ENCODE assay signal across 1 cellular context in the genomic region with DNA sequence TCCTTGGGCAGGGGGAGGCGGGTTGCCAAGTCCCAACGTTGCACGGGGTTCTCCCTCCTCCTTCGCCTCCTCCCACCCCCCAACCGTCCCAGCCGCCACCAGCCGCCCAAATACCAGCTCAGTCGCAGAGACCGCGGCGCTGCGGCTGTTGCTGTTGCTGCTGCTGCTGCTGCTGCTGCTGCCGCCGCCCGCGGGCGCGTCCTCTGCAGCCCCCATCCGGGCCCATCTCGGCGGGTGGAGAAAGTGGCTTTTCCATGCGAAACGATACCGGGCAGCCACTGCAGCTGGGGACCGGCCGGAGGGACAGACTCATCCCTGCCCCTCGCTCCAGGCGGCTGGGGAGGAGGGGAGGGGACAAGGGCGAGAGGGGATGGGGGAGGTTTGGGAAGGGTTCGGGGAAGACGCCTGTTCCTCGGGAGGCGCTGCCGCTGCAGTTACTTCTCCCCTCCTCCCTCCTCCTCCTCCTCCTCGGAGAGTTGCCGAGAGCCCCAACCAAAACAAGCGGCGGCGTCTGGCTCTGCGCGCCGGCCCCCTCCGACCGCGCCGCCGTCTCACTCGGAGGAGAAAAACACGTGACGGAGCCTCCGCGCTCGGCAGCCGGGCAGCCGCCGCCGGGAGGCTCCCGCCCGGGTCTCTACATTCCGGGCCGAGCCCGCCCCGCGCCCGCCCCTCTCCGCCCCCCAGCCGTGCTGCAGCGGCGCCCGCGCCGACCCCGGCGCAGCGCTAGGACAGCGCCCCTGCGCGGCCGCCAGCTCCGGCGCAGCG.
TF ChIP-seq lines count a peak whose summit lies in the region.

A gene with protein sequence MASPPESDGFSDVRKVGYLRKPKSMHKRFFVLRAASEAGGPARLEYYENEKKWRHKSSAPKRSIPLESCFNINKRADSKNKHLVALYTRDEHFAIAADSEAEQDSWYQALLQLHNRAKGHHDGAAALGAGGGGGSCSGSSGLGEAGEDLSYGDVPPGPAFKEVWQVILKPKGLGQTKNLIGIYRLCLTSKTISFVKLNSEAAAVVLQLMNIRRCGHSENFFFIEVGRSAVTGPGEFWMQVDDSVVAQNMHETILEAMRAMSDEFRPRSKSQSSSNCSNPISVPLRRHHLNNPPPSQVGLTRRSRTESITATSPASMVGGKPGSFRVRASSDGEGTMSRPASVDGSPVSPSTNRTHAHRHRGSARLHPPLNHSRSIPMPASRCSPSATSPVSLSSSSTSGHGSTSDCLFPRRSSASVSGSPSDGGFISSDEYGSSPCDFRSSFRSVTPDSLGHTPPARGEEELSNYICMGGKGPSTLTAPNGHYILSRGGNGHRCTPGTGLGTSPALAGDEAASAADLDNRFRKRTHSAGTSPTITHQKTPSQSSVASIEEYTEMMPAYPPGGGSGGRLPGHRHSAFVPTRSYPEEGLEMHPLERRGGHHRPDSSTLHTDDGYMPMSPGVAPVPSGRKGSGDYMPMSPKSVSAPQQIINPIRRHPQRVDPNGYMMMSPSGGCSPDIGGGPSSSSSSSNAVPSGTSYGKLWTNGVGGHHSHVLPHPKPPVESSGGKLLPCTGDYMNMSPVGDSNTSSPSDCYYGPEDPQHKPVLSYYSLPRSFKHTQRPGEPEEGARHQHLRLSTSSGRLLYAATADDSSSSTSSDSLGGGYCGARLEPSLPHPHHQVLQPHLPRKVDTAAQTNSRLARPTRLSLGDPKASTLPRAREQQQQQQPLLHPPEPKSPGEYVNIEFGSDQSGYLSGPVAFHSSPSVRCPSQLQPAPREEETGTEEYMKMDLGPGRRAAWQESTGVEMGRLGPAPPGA (N-terminal part only) (minus strand): TSS at position 610 of the 765 bp plus-strand sequence. CDS start 1,082 bp downstream, outside the sequence.

TF ChIP-seq in HepG2, 621 proteins besides CTCF, POLR2A, EP300 and RAD21 (continued from another document and continues in another):
- TF ChIP-seq, protein P1, sequence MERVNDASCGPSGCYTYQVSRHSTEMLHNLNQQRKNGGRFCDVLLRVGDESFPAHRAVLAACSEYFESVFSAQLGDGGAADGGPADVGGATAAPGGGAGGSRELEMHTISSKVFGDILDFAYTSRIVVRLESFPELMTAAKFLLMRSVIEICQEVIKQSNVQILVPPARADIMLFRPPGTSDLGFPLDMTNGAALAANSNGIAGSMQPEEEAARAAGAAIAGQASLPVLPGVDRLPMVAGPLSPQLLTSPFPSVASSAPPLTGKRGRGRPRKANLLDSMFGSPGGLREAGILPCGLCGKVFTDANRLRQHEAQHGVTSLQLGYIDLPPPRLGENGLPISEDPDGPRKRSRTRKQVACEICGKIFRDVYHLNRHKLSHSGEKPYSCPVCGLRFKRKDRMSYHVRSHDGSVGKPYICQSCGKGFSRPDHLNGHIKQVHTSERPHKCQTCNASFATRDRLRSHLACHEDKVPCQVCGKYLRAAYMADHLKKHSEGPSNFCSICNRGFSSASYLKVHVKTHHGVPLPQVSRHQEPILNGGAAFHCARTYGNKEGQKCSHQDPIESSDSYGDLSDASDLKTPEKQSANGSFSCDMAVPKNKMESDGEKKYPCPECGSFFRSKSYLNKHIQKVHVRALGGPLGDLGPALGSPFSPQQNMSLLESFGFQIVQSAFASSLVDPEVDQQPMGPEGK (CRISPR knock-in tag; IDR thresholded peaks at IDR 0.05) = no peak
- TF ChIP-seq, protein P2, sequence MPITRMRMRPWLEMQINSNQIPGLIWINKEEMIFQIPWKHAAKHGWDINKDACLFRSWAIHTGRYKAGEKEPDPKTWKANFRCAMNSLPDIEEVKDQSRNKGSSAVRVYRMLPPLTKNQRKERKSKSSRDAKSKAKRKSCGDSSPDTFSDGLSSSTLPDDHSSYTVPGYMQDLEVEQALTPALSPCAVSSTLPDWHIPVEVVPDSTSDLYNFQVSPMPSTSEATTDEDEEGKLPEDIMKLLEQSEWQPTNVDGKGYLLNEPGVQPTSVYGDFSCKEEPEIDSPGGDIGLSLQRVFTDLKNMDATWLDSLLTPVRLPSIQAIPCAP (CRISPR knock-in tag; IDR thresholded peaks at IDR 0.05; ENCODE audit: low read depth) = 0 out of 2 replicates have a peak, but pooled peaks have one; percentile 48
- TF ChIP-seq ZNF136 (CRISPR knock-in tag; IDR thresholded peaks at IDR 0.05; ENCODE audit: low read depth) (no peak), RXRB (CRISPR knock-in tag; IDR thresholded peaks at IDR 0.05; ENCODE audit: borderline replicate concordance) (0 out of 2 replicates have a peak, but pooled peaks have one; percentile 18), SMARCE1 (IDR thresholded peaks at IDR 0.05; ENCODE audit: borderline replicate concordance) (no peak), NFKB2 (CRISPR knock-in tag; IDR thresholded peaks at IDR 0.05; ENCODE audit: borderline replicate concordance) (peak; percentile 88), NR2F1 (CRISPR knock-in tag; IDR thresholded peaks at IDR 0.05) (no peak), MLLT10 (CRISPR knock-in tag; IDR thresholded peaks at IDR 0.05) (no peak), RBAK (CRISPR knock-in tag; IDR thresholded peaks at IDR 0.05) (no peak), GATAD1 (CRISPR knock-in tag; IDR thresholded peaks at IDR 0.05) (peak; percentile 39; the same call in 1 of the 2 replicates), MEIS1 (CRISPR knock-in tag; IDR thresholded peaks at IDR 0.05; ENCODE audit: borderline replicate concordance) (peak; percentile 27; the same call in 1 of the 2 replicates), ARNTL (CRISPR knock-in tag; IDR thresholded peaks at IDR 0.05) (peak; percentile 49; the same call in 1 of the 2 replicates), HOXA5 (CRISPR knock-in tag; IDR thresholded peaks at IDR 0.05) (0 out of 2 replicates have a peak, but pooled peaks have one; percentile 13), ZNF263 (CRISPR knock-in tag; IDR thresholded peaks at IDR 0.05) (peak; percentile 72; the same call in 1 of the 2 replicates), ZNF510 (CRISPR knock-in tag; IDR thresholded peaks at IDR 0.05; ENCODE audit: low read depth) (no peak), ZNF383 (CRISPR knock-in tag; IDR thresholded peaks at IDR 0.05; ENCODE audit: borderline replicate concordance) (no peak), ATF7 (IDR thresholded peaks at IDR 0.05) (no peak), ATF7 (CRISPR knock-in tag; IDR thresholded peaks at IDR 0.05) (no peak), ZNF737 (CRISPR knock-in tag; IDR thresholded peaks at IDR 0.05; ENCODE audit: borderline replicate concordance) (no peak), HDAC2 (CRISPR knock-in tag; IDR thresholded peaks at IDR 0.05) (no peak; the same call in 1 of the 2 replicates), MEIS2 (CRISPR knock-in tag; IDR thresholded peaks at IDR 0.05) (peak; percentile 65), SIN3A (IDR thresholded peaks at IDR 0.05; ENCODE audit: borderline replicate concordance, low read depth, low read length) (peak; percentile 39; the same call in 1 of the 2 replicates), MED13 (CRISPR knock-in tag; IDR thresholded peaks at IDR 0.05) (no peak)
- TF ChIP-seq, protein P3, sequence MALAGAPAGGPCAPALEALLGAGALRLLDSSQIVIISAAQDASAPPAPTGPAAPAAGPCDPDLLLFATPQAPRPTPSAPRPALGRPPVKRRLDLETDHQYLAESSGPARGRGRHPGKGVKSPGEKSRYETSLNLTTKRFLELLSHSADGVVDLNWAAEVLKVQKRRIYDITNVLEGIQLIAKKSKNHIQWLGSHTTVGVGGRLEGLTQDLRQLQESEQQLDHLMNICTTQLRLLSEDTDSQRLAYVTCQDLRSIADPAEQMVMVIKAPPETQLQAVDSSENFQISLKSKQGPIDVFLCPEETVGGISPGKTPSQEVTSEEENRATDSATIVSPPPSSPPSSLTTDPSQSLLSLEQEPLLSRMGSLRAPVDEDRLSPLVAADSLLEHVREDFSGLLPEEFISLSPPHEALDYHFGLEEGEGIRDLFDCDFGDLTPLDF (CRISPR knock-in tag; IDR thresholded peaks at IDR 0.05) = no peak
- TF ChIP-seq, protein P4, sequence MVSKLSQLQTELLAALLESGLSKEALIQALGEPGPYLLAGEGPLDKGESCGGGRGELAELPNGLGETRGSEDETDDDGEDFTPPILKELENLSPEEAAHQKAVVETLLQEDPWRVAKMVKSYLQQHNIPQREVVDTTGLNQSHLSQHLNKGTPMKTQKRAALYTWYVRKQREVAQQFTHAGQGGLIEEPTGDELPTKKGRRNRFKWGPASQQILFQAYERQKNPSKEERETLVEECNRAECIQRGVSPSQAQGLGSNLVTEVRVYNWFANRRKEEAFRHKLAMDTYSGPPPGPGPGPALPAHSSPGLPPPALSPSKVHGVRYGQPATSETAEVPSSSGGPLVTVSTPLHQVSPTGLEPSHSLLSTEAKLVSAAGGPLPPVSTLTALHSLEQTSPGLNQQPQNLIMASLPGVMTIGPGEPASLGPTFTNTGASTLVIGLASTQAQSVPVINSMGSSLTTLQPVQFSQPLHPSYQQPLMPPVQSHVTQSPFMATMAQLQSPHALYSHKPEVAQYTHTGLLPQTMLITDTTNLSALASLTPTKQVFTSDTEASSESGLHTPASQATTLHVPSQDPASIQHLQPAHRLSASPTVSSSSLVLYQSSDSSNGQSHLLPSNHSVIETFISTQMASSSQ (IDR thresholded peaks at IDR 0.05; ENCODE audit: low read depth) = no peak
- TF ChIP-seq, protein P4 (CRISPR knock-in tag; IDR thresholded peaks at IDR 0.05; ENCODE audit: borderline replicate concordance) = no peak
- TF ChIP-seq, protein P5, sequence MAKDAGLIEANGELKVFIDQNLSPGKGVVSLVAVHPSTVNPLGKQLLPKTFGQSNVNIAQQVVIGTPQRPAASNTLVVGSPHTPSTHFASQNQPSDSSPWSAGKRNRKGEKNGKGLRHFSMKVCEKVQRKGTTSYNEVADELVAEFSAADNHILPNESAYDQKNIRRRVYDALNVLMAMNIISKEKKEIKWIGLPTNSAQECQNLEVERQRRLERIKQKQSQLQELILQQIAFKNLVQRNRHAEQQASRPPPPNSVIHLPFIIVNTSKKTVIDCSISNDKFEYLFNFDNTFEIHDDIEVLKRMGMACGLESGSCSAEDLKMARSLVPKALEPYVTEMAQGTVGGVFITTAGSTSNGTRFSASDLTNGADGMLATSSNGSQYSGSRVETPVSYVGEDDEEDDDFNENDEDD (CRISPR knock-in tag; IDR thresholded peaks at IDR 0.05; ENCODE audit: borderline replicate concordance) = peak; percentile 82; the same call in 1 of the 2 replicates
- TF ChIP-seq, protein P6, sequence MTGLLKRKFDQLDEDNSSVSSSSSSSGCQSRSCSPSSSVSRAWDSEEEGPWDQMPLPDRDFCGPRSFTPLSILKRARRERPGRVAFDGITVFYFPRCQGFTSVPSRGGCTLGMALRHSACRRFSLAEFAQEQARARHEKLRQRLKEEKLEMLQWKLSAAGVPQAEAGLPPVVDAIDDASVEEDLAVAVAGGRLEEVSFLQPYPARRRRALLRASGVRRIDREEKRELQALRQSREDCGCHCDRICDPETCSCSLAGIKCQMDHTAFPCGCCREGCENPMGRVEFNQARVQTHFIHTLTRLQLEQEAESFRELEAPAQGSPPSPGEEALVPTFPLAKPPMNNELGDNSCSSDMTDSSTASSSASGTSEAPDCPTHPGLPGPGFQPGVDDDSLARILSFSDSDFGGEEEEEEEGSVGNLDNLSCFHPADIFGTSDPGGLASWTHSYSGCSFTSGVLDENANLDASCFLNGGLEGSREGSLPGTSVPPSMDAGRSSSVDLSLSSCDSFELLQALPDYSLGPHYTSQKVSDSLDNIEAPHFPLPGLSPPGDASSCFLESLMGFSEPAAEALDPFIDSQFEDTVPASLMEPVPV (CRISPR knock-in tag; IDR thresholded peaks at IDR 0.05) = 0 out of 2 replicates have a peak, but pooled peaks have one; percentile 17
- TF ChIP-seq, protein P7, sequence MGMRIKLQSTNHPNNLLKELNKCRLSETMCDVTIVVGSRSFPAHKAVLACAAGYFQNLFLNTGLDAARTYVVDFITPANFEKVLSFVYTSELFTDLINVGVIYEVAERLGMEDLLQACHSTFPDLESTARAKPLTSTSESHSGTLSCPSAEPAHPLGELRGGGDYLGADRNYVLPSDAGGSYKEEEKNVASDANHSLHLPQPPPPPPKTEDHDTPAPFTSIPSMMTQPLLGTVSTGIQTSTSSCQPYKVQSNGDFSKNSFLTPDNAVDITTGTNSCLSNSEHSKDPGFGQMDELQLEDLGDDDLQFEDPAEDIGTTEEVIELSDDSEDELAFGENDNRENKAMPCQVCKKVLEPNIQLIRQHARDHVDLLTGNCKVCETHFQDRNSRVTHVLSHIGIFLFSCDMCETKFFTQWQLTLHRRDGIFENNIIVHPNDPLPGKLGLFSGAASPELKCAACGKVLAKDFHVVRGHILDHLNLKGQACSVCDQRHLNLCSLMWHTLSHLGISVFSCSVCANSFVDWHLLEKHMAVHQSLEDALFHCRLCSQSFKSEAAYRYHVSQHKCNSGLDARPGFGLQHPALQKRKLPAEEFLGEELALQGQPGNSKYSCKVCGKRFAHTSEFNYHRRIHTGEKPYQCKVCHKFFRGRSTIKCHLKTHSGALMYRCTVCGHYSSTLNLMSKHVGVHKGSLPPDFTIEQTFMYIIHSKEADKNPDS (CRISPR knock-in tag; IDR thresholded peaks at IDR 0.05) = 0 out of 2 replicates have a peak, but pooled peaks have one; percentile 18
- TF ChIP-seq, protein P8, sequence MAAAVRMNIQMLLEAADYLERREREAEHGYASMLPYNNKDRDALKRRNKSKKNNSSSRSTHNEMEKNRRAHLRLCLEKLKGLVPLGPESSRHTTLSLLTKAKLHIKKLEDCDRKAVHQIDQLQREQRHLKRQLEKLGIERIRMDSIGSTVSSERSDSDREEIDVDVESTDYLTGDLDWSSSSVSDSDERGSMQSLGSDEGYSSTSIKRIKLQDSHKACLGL (CRISPR knock-in tag; IDR thresholded peaks at IDR 0.05) = peak; percentile 43
